In the genomic region with DNA sequence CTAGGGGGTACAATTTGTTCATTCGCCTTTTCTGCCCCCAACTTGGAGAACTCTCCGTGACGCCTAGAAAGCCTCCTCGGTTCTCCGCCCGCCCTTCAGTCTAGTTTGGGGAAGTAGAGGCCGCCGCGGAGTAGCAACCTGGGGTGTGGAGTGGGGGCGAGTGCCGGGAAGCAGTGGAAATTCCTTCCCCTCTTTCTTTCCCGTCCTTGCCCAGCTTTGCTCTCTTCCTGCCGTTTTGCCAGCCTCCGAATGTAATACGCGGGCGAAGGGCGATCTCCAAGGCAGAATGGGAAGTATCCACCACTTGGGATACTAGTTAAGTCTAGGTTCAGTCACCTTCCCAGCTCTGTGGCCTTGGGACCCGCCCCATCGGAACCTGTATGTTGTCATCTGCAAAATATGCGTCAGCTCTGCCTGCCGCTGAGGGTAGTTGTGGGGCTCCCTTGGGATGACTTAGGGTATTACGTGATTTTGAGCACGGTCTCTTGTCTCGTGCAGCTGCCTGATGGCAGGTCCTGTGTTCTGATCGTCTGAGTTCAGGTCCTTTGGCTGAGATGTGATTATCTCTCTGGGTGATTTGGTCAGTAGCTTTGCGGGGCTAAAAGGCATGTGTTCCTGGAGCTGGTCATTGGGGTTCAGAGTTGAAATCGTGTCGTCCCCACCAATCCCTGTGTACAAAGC, we compare ENCODE assay signal across 8 cellular contexts. TPM values are rescaled to one million over a fixed set of nuclear protein-coding genes. Genes with fewer than 3 reads are reported as not detected.
DNase-seq lines count a peak whose midpoint lies in the region; ATAC-seq and TF ChIP-seq lines count a peak whose summit lies in the region.

No MANE protein-coding gene starts in this region.

- H3K9me3 Mint-ChIP-seq in activated CD4-positive, alpha-beta T cell treated with anti-CD3 and anti-CD28 coated beads, Interleukin-2, amount 10 ng/mL, durations not matched to agents 24 days and 14 days = peaks cover 4% of the 10 kb centered on the region

- no peaks in the 10 kb centered on the region for H3K36me3 ChIP-seq in duodenal mucosa (ENCODE audit: control insufficient read depth in 1 of 2, insufficient read depth in 2 of 2, low read length in 2 of 2)
- H3K36me3 ChIP-seq in mesenchymal stem cell (ENCODE audit: control insufficient read depth in 1 of 2, insufficient read depth in 2 of 2, low read depth in 1 of 2, low read length in 2 of 2) = no peaks in the 10 kb centered on the region

- H3K9me3 ChIP-seq in duodenal mucosa (ENCODE audit: control insufficient read depth in 1 of 2, low read length in 2 of 2) (no peaks in the 10 kb centered on the region), mesenchymal stem cell (ENCODE audit: control insufficient read depth, low read length) (no peaks in the 10 kb centered on the region)

- H3K9ac ChIP-seq in duodenal mucosa (ENCODE audit: low read depth in 1 of 2, low read length in 2 of 2) = peak overlapping the region; percentile 86 to 90
- peak overlapping the region; percentile 98 for H3K9ac ChIP-seq in mesenchymal stem cell (ENCODE audit: low read length)

- H3K36me3 Mint-ChIP-seq in activated CD4-positive, alpha-beta T cell treated with anti-CD3 and anti-CD28 coated beads, Interleukin-2, amount 10 ng/mL, durations not matched to agents 24 days and 14 days (ENCODE audit: low read depth) = peaks cover 9% of the 10 kb centered on the region

- H3K4me1 ChIP-seq in duodenal mucosa (ENCODE audit: control insufficient read depth in 1 of 2, insufficient read depth in 2 of 2, low read length in 2 of 2) (peaks cover 11 to 22% of the 10 kb centered on the region in 2 donors), mesenchymal stem cell (ENCODE audit: control insufficient read depth, insufficient read depth, low read depth, low read length) (peaks cover 8% of the 10 kb centered on the region)

- H3K27me3 ChIP-seq in duodenal mucosa (ENCODE audit: control insufficient read depth in 1 of 2, insufficient read depth in 2 of 2, low read length in 2 of 2) (peaks cover 2 to 8% of the 10 kb centered on the region in 2 donors), mesenchymal stem cell (ENCODE audit: control insufficient read depth in 1 of 2, insufficient read depth in 1 of 2, low read length in 2 of 2) (peaks cover 0 to 7% of the 10 kb centered on the region in 2 experiments)

- peak overlapping the region; percentile 97 for H3K27ac Mint-ChIP-seq in activated CD4-positive, alpha-beta T cell treated with anti-CD3 and anti-CD28 coated beads, Interleukin-2, amount 10 ng/mL, durations not matched to agents 24 days and 14 days

- 1% methylated on average over 26 of the region's 29 CpGs for WGBS in mesenchymal stem cell

- H4K8ac ChIP-seq in mesenchymal stem cell (ENCODE audit: low read length) = peak overlapping the region; percentile 67

- H3K4me1 Mint-ChIP-seq in activated CD4-positive, alpha-beta T cell treated with anti-CD3 and anti-CD28 coated beads, Interleukin-2, amount 10 ng/mL, durations not matched to agents 24 days and 14 days = peaks cover 43% of the 10 kb centered on the region

- H4K91ac ChIP-seq in mesenchymal stem cell (ENCODE audit: low read length) = peak overlapping the region; percentile 81

- peak overlapping the region; percentile 58 for H2AK5ac ChIP-seq in mesenchymal stem cell (ENCODE audit: low read length, severe bottlenecking)

- H3K4me3 ChIP-seq in AG09309 (ENCODE audit: control insufficient read depth, low read depth, low read length) (peak overlapping the region; percentile 82), duodenal mucosa (ENCODE audit: low read depth in 1 of 2, low read length in 2 of 2) (peak overlapping the region; percentile 86 to 98), mesenchymal stem cell (ENCODE audit: insufficient read depth in 1 of 2, low read depth in 1 of 2, low read length in 2 of 2) (peak overlapping the region; percentile 87 to 99)

- H2BK15ac ChIP-seq in mesenchymal stem cell (ENCODE audit: low read depth, poor library complexity, severe bottlenecking) = no peak overlapping the region

- H3K27me3 Mint-ChIP-seq in activated CD4-positive, alpha-beta T cell treated with anti-CD3 and anti-CD28 coated beads, Interleukin-2, amount 10 ng/mL, durations not matched to agents 24 days and 14 days = peaks cover 2% of the 10 kb centered on the region

- TF ChIP-seq CTCF in AG09309 (IDR thresholded peaks at IDR 0.05; ENCODE audit: control insufficient read depth, insufficient read depth, low read depth, low read length, missing control alignments) = no peak

- H3K79me1 ChIP-seq in mesenchymal stem cell (replicated peaks; ENCODE audit: low read length, poor library complexity, severe bottlenecking) = peaks cover 10% of the 10 kb centered on the region

- intact Hi-C loops in activated CD4-positive, alpha-beta T cell treated with anti-CD3 and anti-CD28 coated beads, Interleukin-2, amount 10 ng/mL, durations not matched to agents 24 days and 14 days (cut with micrococcal nuclease) = loop anchor here (1.0 to 5.0 kb wide), 3 partner anchors 22 to 1854 kb away; a partner anchor contains a TSS

- H3K14ac ChIP-seq in mesenchymal stem cell (ENCODE audit: low read length in 2 of 2) = peak overlapping the region; percentile 19 to 25

- peak overlapping the region; percentile 88 to 91 for H3K23ac ChIP-seq in mesenchymal stem cell (ENCODE audit: low read length in 2 of 2)

- ATAC-seq in GM18907 (IDR thresholded peaks at IDR 0.05; ENCODE audit: unreplicated experiment) = peak; percentile 81
- ATAC-seq in HG03139 (IDR thresholded peaks at IDR 0.05; ENCODE audit: unreplicated experiment) = peak; percentile 59

- peak overlapping the region; percentile 42 for H2BK120ac ChIP-seq in mesenchymal stem cell (ENCODE audit: low read depth, low read length)

- peak overlapping the region; percentile 71 to 72 for H2BK12ac ChIP-seq in mesenchymal stem cell (ENCODE audit: low read length in 2 of 2)

- peak overlapping the region; percentile 95 for H3K4me3 Mint-ChIP-seq in activated CD4-positive, alpha-beta T cell treated with anti-CD3 and anti-CD28 coated beads, Interleukin-2, amount 10 ng/mL, durations not matched to agents 24 days and 14 days

- H2AFZ ChIP-seq in mesenchymal stem cell (ENCODE audit: low read depth, low read length) = peak overlapping the region; percentile 72

- DNase-seq in AG09309 (ENCODE audit: low read depth) = peak; percentile 44
- DNase-seq in NCI-H510A treated with DMSO at 0.1 percent for 48 hours (lab: John Stamatoyannopoulos, UW) = peak; percentile 37
- peak; percentile 88 for DNase-seq in activated CD4-positive, alpha-beta T cell treated with anti-CD3 and anti-CD28 coated beads, Interleukin-2, amount 10 ng/mL, durations not matched to agents 24 days and 14 days
- DNase-seq in mesenchymal stem cell = peak; percentile 92
- DNase-seq in stimulated activated CD8-positive, alpha-beta memory T cell treated with anti-CD3 and anti-CD28 coated beads, Interleukin-12 subunit alpha, Interleukin-12 subunit beta, amount 100 ng/mL, for 4 hours (ENCODE audit: low read depth) = peak; percentile 51

- H3K18ac ChIP-seq in mesenchymal stem cell (ENCODE audit: low read depth in 1 of 2, low read length in 2 of 2) = peak overlapping the region; percentile 52 to 95

- peak overlapping the region; percentile 98 for H3K4me2 ChIP-seq in mesenchymal stem cell (ENCODE audit: low read length, poor library complexity, severe bottlenecking)

- H3K27ac ChIP-seq in duodenal mucosa (ENCODE audit: low read depth, low read length) (no peak overlapping the region), mesenchymal stem cell (ENCODE audit: low read length, poor library complexity, severe bottlenecking) (peak overlapping the region; percentile 92)

- H3K4ac ChIP-seq in mesenchymal stem cell (ENCODE audit: low read depth in 1 of 2, low read length in 2 of 2) = peak overlapping the region; percentile 45 to 85

- H2BK5ac ChIP-seq in mesenchymal stem cell (ENCODE audit: low read depth, low read length, poor library complexity, severe bottlenecking) = peak overlapping the region; percentile 33

RNA-seq across cellular contexts. Expression of a gene that starts 0.7 kb away (rescaled TPM):
- total RNA-seq in activated CD4-positive, alpha-beta T cell treated with anti-CD3 and anti-CD28 coated beads, Interleukin-2, amount 10 ng/mL, durations not matched to agents 24 days and 14 days = 72.2 and 73.3 TPM in 2 replicates
- 253 TPM for polyA plus RNA-seq in mesenchymal stem cell (2013, experiment 1 of 2)
- 279 TPM for polyA plus RNA-seq in mesenchymal stem cell (2013, experiment 2 of 2)

Comparison
In these comparisons a context has a peak if more than half of its experiments do, and no peak if none do; other contexts are left out.
1. DNase-seq: peak in every context shown above with its lines; median percentile 92 in mesenchymal stem cell; 88 in activated CD4-positive, alpha-beta T cell treated with anti-CD3 and anti-CD28 coated beads, Interleukin-2, amount 10 ng/mL, durations not matched to agents 24 days and 14 days; 51 in stimulated activated CD8-positive, alpha-beta memory T cell treated with anti-CD3 and anti-CD28 coated beads, Interleukin-12 subunit alpha, Interleukin-12 subunit beta, amount 100 ng/mL, for 4 hours; 44 in AG09309; 37 in NCI-H510A treated with DMSO at 0.1 percent for 48 hours.